Comparison of ENCODE assay signal across 18 cellular contexts in genomic region chr9:35755071-35755470, GRCh38. TPM values are rescaled to one million over a fixed set of nuclear protein-coding genes. Genes with fewer than 3 reads are reported as not detected.
"Had no signal": no experiment of that assay in that cellular context is flagged by ENCODE, and none has a peak within 500 bp of the region (broad histone marks: within the 10 kb centered on the region; RNA-seq: fewer than 3 reads in every experiment).

No MANE protein-coding gene starts in this region.

- H3K4me3 Mint-ChIP-seq: activated CD4-positive, alpha-beta memory T cell treated with anti-CD3 and anti-CD28 coated beads for 36 hours; activated CD4-positive, alpha-beta T cell treated with anti-CD3 and anti-CD28 coated beads for 36 hours; activated CD8-positive, alpha-beta memory T cell treated with anti-CD3 and anti-CD28 coated beads, Interleukin-2, amount 10 ng/mL, durations not matched to agents 7 days and 5 days; stimulated activated effector memory CD8-positive, alpha-beta T cell treated with anti-CD3 and anti-CD28 coated beads, Interleukin-12 subunit alpha, Interleukin-12 subunit beta, amount 100 ng/mL, for 72 hours had no signal

- H3K4me3 ChIP-seq: ascending aorta, breast epithelium, gastrocnemius medialis, heart right ventricle, lower lobe of right lung, tibial artery had no signal

- H3K9me3 ChIP-seq: ascending aorta, breast epithelium, gastrocnemius medialis, heart right ventricle, lower lobe of right lung, tibial artery had no signal

- H3K27me3 Mint-ChIP-seq: activated CD4-positive, alpha-beta memory T cell treated with anti-CD3 and anti-CD28 coated beads for 36 hours; activated CD4-positive, alpha-beta T cell treated with anti-CD3 and anti-CD28 coated beads for 36 hours; activated CD8-positive, alpha-beta memory T cell treated with anti-CD3 and anti-CD28 coated beads, Interleukin-2, amount 10 ng/mL, durations not matched to agents 7 days and 5 days had no signal

- DNase-seq: activated CD4-positive, alpha-beta memory T cell treated with anti-CD3 and anti-CD28 coated beads for 36 hours; activated CD4-positive, alpha-beta T cell treated with anti-CD3 and anti-CD28 coated beads for 36 hours; activated CD8-positive, alpha-beta memory T cell treated with anti-CD3 and anti-CD28 coated beads, Interleukin-2, amount 10 ng/mL, durations not matched to agents 7 days and 5 days; activated naive CD4-positive, alpha-beta T cell; activated T-cell treated with anti-CD3 and anti-CD28 coated beads, Interleukin-2, amount 50 U/mL, for 1 hour; cerebellar nuclear complex; effector memory CD4-positive, alpha-beta T cell; gastrocnemius medialis; heart right ventricle; left colon; lower lobe of right lung; T1000; tibial artery had no signal

- ATAC-seq: activated CD4-positive, alpha-beta T cell treated with anti-CD3 and anti-CD28 coated beads for 36 hours; activated CD8-positive, alpha-beta memory T cell treated with anti-CD3 and anti-CD28 coated beads, Interleukin-2, amount 10 ng/mL, durations not matched to agents 7 days and 5 days; gastrocnemius medialis; heart right ventricle; left colon; lower lobe of right lung; stimulated activated effector memory CD8-positive, alpha-beta T cell treated with anti-CD3 and anti-CD28 coated beads, Interleukin-12 subunit alpha, Interleukin-12 subunit beta, amount 100 ng/mL, for 72 hours had no signal

- H3K27me3 ChIP-seq: ascending aorta, breast epithelium, gastrocnemius medialis, heart right ventricle, tibial artery had no signal

- H3K36me3 ChIP-seq: breast epithelium had no signal

- H3K9me3 Mint-ChIP-seq: activated CD4-positive, alpha-beta memory T cell treated with anti-CD3 and anti-CD28 coated beads for 36 hours; stimulated activated effector memory CD8-positive, alpha-beta T cell treated with anti-CD3 and anti-CD28 coated beads, Interleukin-12 subunit alpha, Interleukin-12 subunit beta, amount 100 ng/mL, for 72 hours had no signal

- H3K27ac Mint-ChIP-seq: activated CD8-positive, alpha-beta memory T cell treated with anti-CD3 and anti-CD28 coated beads, Interleukin-2, amount 10 ng/mL, durations not matched to agents 7 days and 5 days; stimulated activated effector memory CD8-positive, alpha-beta T cell treated with anti-CD3 and anti-CD28 coated beads, Interleukin-12 subunit alpha, Interleukin-12 subunit beta, amount 100 ng/mL, for 72 hours had no signal

- H3K27ac ChIP-seq: breast epithelium, lower lobe of right lung, tibial artery had no signal

RNA-seq across cellular contexts. Expression of gene MSMP, which starts 1.0 kb away (rescaled TPM):
- total RNA-seq: activated CD4-positive, alpha-beta memory T cell treated with anti-CD3 and anti-CD28 coated beads for 36 hours; activated CD8-positive, alpha-beta memory T cell treated with anti-CD3 and anti-CD28 coated beads, Interleukin-2, amount 10 ng/mL, durations not matched to agents 7 days and 5 days; ascending aorta; breast epithelium; epithelial cell of proximal tubule; gastrocnemius medialis; left colon; lower lobe of right lung; subcutaneous adipose tissue had no signal
